In the genomic region with DNA sequence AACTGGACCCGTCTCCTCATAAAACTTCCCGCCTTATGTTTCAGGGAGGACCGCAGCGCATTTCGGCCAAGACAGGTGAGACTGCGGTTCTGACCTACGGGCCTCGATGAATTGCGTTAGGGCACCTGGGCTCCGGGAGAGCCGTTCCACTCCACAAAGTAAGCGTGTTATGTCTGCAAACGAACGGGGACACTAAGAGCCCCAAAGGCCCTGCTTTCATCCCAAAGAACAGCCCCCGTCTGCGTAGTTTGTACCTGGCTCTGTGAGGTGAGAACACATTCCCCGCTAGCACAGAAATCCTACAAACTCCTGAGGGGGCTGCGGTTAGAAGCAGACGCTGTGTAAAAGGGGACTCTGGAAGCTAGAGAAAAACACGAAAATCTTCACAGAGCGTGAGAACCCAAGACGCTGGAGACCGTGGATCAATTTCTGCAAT, we compare ENCODE assay signal across 8 cellular contexts. TPM values are rescaled to one million over a fixed set of nuclear protein-coding genes. Genes with fewer than 3 reads are reported as not detected.
A peak's percentile ranks its signal among the peaks of the same experiment; 100 is the strongest.
DNase-seq lines count a peak whose midpoint lies in the region; ATAC-seq and TF ChIP-seq lines count a peak whose summit lies in the region.

No MANE protein-coding gene starts in this region.

- peak overlapping the region; percentile 74 for H3K27ac ChIP-seq in CD4-positive, CD25-positive, alpha-beta regulatory T cell (ENCODE audit: insufficient read depth, low read length, poor library complexity, severe bottlenecking)
- no peak overlapping the region for H3K27ac ChIP-seq in PC-3 (ENCODE audit: low read length)
- H3K27ac ChIP-seq in cingulate gyrus (ENCODE audit: low read depth, low read length), result peak overlapping the region; percentile 88

- H3K9me2 ChIP-seq in PC-3 (replicated peaks; ENCODE audit: low read length), result no peaks in the 10 kb centered on the region

- no peak overlapping the region for H3K9ac ChIP-seq in PC-3 (ENCODE audit: low read length)

- peaks cover 0 to 2% (median 0%) of the 10 kb centered on the region in 7 donors for H3K9me3 Mint-ChIP-seq in CD4-positive, CD25-positive, alpha-beta regulatory T cell
- no peaks in the 10 kb centered on the region for H3K9me3 Mint-ChIP-seq in neural crest cell

- DNase-seq in CD4-positive, CD25-positive, alpha-beta regulatory T cell, result no peak
- no peak for DNase-seq in PC-3
- no peak for DNase-seq in neural crest cell (ENCODE audit: low read depth, low spot score)
- no peak for DNase-seq in AG08396 (ENCODE audit: low spot score)
- no peak for DNase-seq in midbrain (lab: John Stamatoyannopoulos, UW)
- no peak for DNase-seq in GM13977 (ENCODE audit: low spot score)
- no peak for DNase-seq in stimulated activated CD4-positive, alpha-beta T cell treated with anti-CD3 and anti-CD28 coated beads, Interleukin-2, amount 100 ng/mL, for 24 hours

- H3K4me3 Mint-ChIP-seq in CD4-positive, CD25-positive, alpha-beta regulatory T cell, result peak overlapping the region; percentile 84 to 97 (median 86)
- H3K4me3 Mint-ChIP-seq in neural crest cell, result peak overlapping the region; percentile 88

- CTCF ChIA-PET in PC-3 (lab: Charles Lee), result no interaction called here

- no peaks in the 10 kb centered on the region for H3K79me2 ChIP-seq in PC-3 (ENCODE audit: low read length)

- H3K27me3 ChIP-seq in CD4-positive, CD25-positive, alpha-beta regulatory T cell (ENCODE audit: control insufficient read depth, insufficient read depth, low read length), result no peaks in the 10 kb centered on the region
- H3K27me3 ChIP-seq in PC-3 (ENCODE audit: low read length), result no peaks in the 10 kb centered on the region

- POLR2A ChIA-PET in PC-3 (lab: Charles Lee; ENCODE audit: unreplicated experiment), result no interaction called here

- in situ Hi-C loops in GM13977 (cut with MboI; ENCODE audit: low pct_unique_long_range_greater_than_20kb, low sequenced_read_pairs, unreplicated experiment), result no loop called here

- peak overlapping the region; percentile 54 for H2AFZ ChIP-seq in PC-3 (ENCODE audit: low read length)

- BruUV-seq in PC-3 (replicated peaks; lab: Mats Ljungman, UMichigan), result no TSS peak

- intact Hi-C loops in PC-3 (cut with micrococcal nuclease), result no loop called here

- H3F3A ChIP-seq in PC-3 (ENCODE audit: low read length, unreplicated experiment), result no peaks in the 10 kb centered on the region

- H3K4me3 ChIP-seq in CD4-positive, CD25-positive, alpha-beta regulatory T cell (ENCODE audit: low read depth, low read length), result peak overlapping the region; percentile 89
- H3K4me3 ChIP-seq in PC-3 (ENCODE audit: low read length), result no peak overlapping the region

- no peaks in the 10 kb centered on the region for H3K9me3 ChIP-seq in CD4-positive, CD25-positive, alpha-beta regulatory T cell (ENCODE audit: control insufficient read depth in 2 of 2, low read length in 2 of 2)
- no peaks in the 10 kb centered on the region for H3K9me3 ChIP-seq in PC-3 (ENCODE audit: low read length)

- no peak overlapping the region for H3K4me2 ChIP-seq in PC-3 (ENCODE audit: low read length)

- H3K4me1 Mint-ChIP-seq in CD4-positive, CD25-positive, alpha-beta regulatory T cell, result peaks cover 6 to 27% (median 15%) of the 10 kb centered on the region in 4 donors
- peaks cover 36% of the 10 kb centered on the region for H3K4me1 Mint-ChIP-seq in neural crest cell

- no peaks in the 10 kb centered on the region for H4K20me1 ChIP-seq in PC-3 (ENCODE audit: low read length)

- no peaks in the 10 kb centered on the region for H3K36me3 ChIP-seq in CD4-positive, CD25-positive, alpha-beta regulatory T cell (ENCODE audit: control insufficient read depth, insufficient read depth, low read length)
- H3K36me3 ChIP-seq in PC-3 (ENCODE audit: low read depth, low read length), result no peaks in the 10 kb centered on the region

- H3K27me3 Mint-ChIP-seq in CD4-positive, CD25-positive, alpha-beta regulatory T cell, result peaks cover 10% of the 10 kb centered on the region
- no peaks in the 10 kb centered on the region for H3K27me3 Mint-ChIP-seq in neural crest cell (ENCODE audit: low read depth)

- H3K27ac Mint-ChIP-seq in CD4-positive, CD25-positive, alpha-beta regulatory T cell, result peak overlapping the region; percentile 92 to 100 (median 96)
- H3K27ac Mint-ChIP-seq in neural crest cell (ENCODE audit: unreplicated experiment), result peak overlapping the region; percentile 100

- peaks cover 17% of the 10 kb centered on the region for H3K4me1 ChIP-seq in CD4-positive, CD25-positive, alpha-beta regulatory T cell (ENCODE audit: control insufficient read depth, insufficient read depth, low read length, poor library complexity, severe bottlenecking)
- no peaks in the 10 kb centered on the region for H3K4me1 ChIP-seq in PC-3 (ENCODE audit: insufficient read depth, low read length)

- no peak for ATAC-seq in CD4-positive, CD25-positive, alpha-beta regulatory T cell (ENCODE audit: low read depth in 2 of 2)
- no peak for ATAC-seq in PC-3

- TF ChIP-seq CTCF in PC-3 (conservative IDR thresholded peaks at IDR 0.05; ENCODE audit: low read depth, low read length) (no peak), neural crest cell (conservative IDR thresholded peaks at IDR 0.05) (no peak), GM13977 (IDR thresholded peaks at IDR 0.05; ENCODE audit: extremely low read depth, insufficient read depth, missing control alignments) (no peak)

- no peaks in the 10 kb centered on the region for H3K36me3 Mint-ChIP-seq in CD4-positive, CD25-positive, alpha-beta regulatory T cell
- no peaks in the 10 kb centered on the region for H3K36me3 Mint-ChIP-seq in neural crest cell (ENCODE audit: low read depth)

RNA-seq across cellular contexts. Expression of gene PPIAL4F, which starts 41.6 kb away (rescaled TPM):
- not detected for total RNA-seq in CD4-positive, CD25-positive, alpha-beta regulatory T cell
- polyA plus RNA-seq in CD4-positive, CD25-positive, alpha-beta regulatory T cell, result not detected
- total RNA-seq in PC-3 (2014; rRNA removed), result not detected in 2 replicates
- total RNA-seq in neural crest cell, result not detected in 2 replicates
